In the genomic region with DNA sequence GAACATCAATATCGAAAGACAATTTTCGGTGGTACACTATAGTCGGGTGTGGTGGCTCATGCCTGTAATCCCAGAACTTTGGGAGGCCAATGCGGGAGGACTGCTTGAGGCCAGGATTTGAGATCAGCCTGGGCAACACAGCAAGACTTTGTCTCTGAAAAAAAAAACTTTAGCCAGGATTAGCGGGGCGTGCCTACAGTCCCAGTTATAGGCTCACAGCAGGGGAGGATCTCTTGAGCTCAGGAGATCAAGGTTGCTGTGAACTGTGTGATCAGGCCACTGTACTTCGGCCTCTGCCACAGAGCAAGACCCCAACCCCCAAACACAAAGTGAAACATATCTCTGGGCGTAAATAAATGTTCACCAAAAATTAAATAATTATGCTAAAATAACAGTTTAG, we compare ENCODE assay signal across 17 cellular contexts. TPM values are rescaled to one million over a fixed set of nuclear protein-coding genes. Genes with fewer than 3 reads are reported as not detected.
DNase-seq lines count a peak whose midpoint lies in the region; ATAC-seq lines count a peak whose summit lies in the region.
"Had no signal": no experiment of that assay in that cellular context is flagged by ENCODE, and none has a peak within 500 bp of the region (broad histone marks: within the 10 kb centered on the region; RNA-seq: fewer than 3 reads in every experiment).

No MANE protein-coding gene starts in this region.

- H3K4me2 ChIP-seq in skeletal muscle satellite cell (ENCODE audit: low read length): peak overlapping the region; percentile 76

- H3K27me3 ChIP-seq in skeletal muscle satellite cell (ENCODE audit: control insufficient read depth, insufficient read depth, low read length): no peaks in the 10 kb centered on the region
- H3K27me3 ChIP-seq: adrenal gland, right atrium auricular region had no signal

- peaks cover 7% of the 10 kb centered on the region for H3K36me3 Mint-ChIP-seq in activated T-cell treated with anti-CD3 and anti-CD28 coated beads, Interleukin-2, amount 50 U/mL, for 4 hours (ENCODE audit: insufficient read depth)
- peaks cover 7% of the 10 kb centered on the region for H3K36me3 Mint-ChIP-seq in central memory CD8-positive, alpha-beta T cell (ENCODE audit: insufficient read depth)

- H3K9ac ChIP-seq in skeletal muscle satellite cell (ENCODE audit: low read depth, low read length): no peak overlapping the region

- H3K9me3 ChIP-seq in skeletal muscle satellite cell (replicated peaks; ENCODE audit: low read length): no peaks in the 10 kb centered on the region
- H3K9me3 ChIP-seq: adrenal gland, right atrium auricular region, thoracic aorta had no signal

- H3K4me1 ChIP-seq in skeletal muscle satellite cell (ENCODE audit: control insufficient read depth, insufficient read depth, low read length): peaks cover 8% of the 10 kb centered on the region

- H3K27me3 Mint-ChIP-seq in activated T-cell treated with anti-CD3 and anti-CD28 coated beads, Interleukin-2, amount 50 U/mL, for 4 hours (ENCODE audit: low read depth): no peaks in the 10 kb centered on the region
- no peaks in the 10 kb centered on the region for H3K27me3 Mint-ChIP-seq in central memory CD8-positive, alpha-beta T cell

- H3K4me3 ChIP-seq in skeletal muscle satellite cell (ENCODE audit: low read length): no peak overlapping the region

- H3K36me3 ChIP-seq in skeletal muscle satellite cell (ENCODE audit: insufficient read depth, low read length): no peaks in the 10 kb centered on the region
- H3K36me3 ChIP-seq: adrenal gland, right atrium auricular region, thoracic aorta had no signal

- no peaks in the 10 kb centered on the region for H3K9me3 Mint-ChIP-seq in activated T-cell treated with anti-CD3 and anti-CD28 coated beads, Interleukin-2, amount 50 U/mL, for 4 hours
- no peaks in the 10 kb centered on the region for H3K9me3 Mint-ChIP-seq in central memory CD8-positive, alpha-beta T cell

- DNase-seq in activated T-cell treated with anti-CD3 and anti-CD28 coated beads, Interleukin-2, amount 50 U/mL, for 4 hours: no peak
- DNase-seq in activated T-cell treated with anti-CD3 and anti-CD28 coated beads for 4 hours (no peak), NCI-H82 (lab: John Stamatoyannopoulos, UW) (peak; percentile 85)
- no peak for DNase-seq in central memory CD8-positive, alpha-beta T cell (ENCODE audit: low spot score in 2 of 2)
- DNase-seq in effector CD4-positive, alpha-beta T cell: no peak
- DNase-seq: activated CD4-positive, CD25-positive, alpha-beta regulatory T cell treated with anti-CD3 and anti-CD28 coated beads, Interleukin-2, amount 50 U/mL, for 72 hours; adrenal gland; AML-193; GOT3; Kasumi-1; NCI-H226; SHP77 had no signal

- no peak overlapping the region for H3K27ac Mint-ChIP-seq in central memory CD8-positive, alpha-beta T cell (ENCODE audit: low read depth)

- H3K4me3 Mint-ChIP-seq in activated T-cell treated with anti-CD3 and anti-CD28 coated beads, Interleukin-2, amount 50 U/mL, for 4 hours: peak overlapping the region; percentile 40
- peak overlapping the region; percentile 94 for H3K4me3 Mint-ChIP-seq in central memory CD8-positive, alpha-beta T cell

- H3K4me1 Mint-ChIP-seq in activated T-cell treated with anti-CD3 and anti-CD28 coated beads, Interleukin-2, amount 50 U/mL, for 4 hours (ENCODE audit: low read depth): peaks cover 46% of the 10 kb centered on the region
- H3K4me1 Mint-ChIP-seq in central memory CD8-positive, alpha-beta T cell: peaks cover 47% of the 10 kb centered on the region

- no peak for ATAC-seq in activated T-cell treated with anti-CD3 and anti-CD28 coated beads, Interleukin-2, amount 50 U/mL, for 4 hours
- ATAC-seq in central memory CD8-positive, alpha-beta T cell (replicated peaks; ENCODE audit: extremely low read depth, poor library complexity, severe bottlenecking): no peak
- no peak for ATAC-seq in GM18858 (IDR thresholded peaks at IDR 0.05; ENCODE audit: unreplicated experiment)
- no peak for ATAC-seq in GM21619 (IDR thresholded peaks at IDR 0.05; ENCODE audit: unreplicated experiment)

RNA-seq across cellular contexts. Expression of gene TADA1, which starts 1.6 kb away (rescaled TPM):
- 10 to 100 TPM; 19.3 to 20.2 (median 19.7) TPM for total RNA-seq in activated T-cell treated with anti-CD3 and anti-CD28 coated beads, Interleukin-2, amount 50 U/mL, for 4 hours
- 9.1 and 9.8 TPM in 2 replicates for total RNA-seq in skeletal muscle satellite cell (2012; rRNA removed)

RNA-seq across cellular contexts. Expression of gene POGK, which starts 35.2 kb away (rescaled TPM):
- total RNA-seq in activated T-cell treated with anti-CD3 and anti-CD28 coated beads, Interleukin-2, amount 50 U/mL, for 4 hours: 10 to 100 TPM; 71.7 to 74.6 (median 71.8) TPM
- 20.8 TPM in 2 replicates for total RNA-seq in skeletal muscle satellite cell (2012; rRNA removed)
